Comparison of ENCODE assay signal across 11 cellular contexts in genomic region chr10:129056734-129057689, GRCh38.
DNase-seq lines count a peak whose midpoint lies in the region; ATAC-seq and TF ChIP-seq lines count a peak whose summit lies in the region.
"Had no signal": no experiment of that assay in that cellular context is flagged by ENCODE, and none has a peak within 500 bp of the region (broad histone marks: within the 10 kb centered on the region; RNA-seq: fewer than 3 reads in every experiment).

No MANE protein-coding gene starts in this region.

- 75 to 83% (median 76%) methylated on average over 23 to 25 of the region's 25 CpGs for WGBS in spleen, 5 donors

- H3K36me3 ChIP-seq in spleen: no peaks in the 10 kb centered on the region

- H3K27ac Mint-ChIP-seq in natural killer cell treated with Interleukin-12 subunit alpha and Interleukin-12 subunit beta and Interleukin-15 and Interleukin-18, amount 100 ng/mL, for 72 hours: peak overlapping the region in 1 of 2 donors; percentile 60

- ATAC-seq in GM18520 (IDR thresholded peaks at IDR 0.05; ENCODE audit: unreplicated experiment) (peak; percentile 50), GM21723 (IDR thresholded peaks at IDR 0.05; ENCODE audit: unreplicated experiment) (peak; percentile 29)
- peak; percentile 47 to 54 for ATAC-seq in natural killer cell treated with Interleukin-12 subunit alpha and Interleukin-12 subunit beta and Interleukin-15 and Interleukin-18, amount 100 ng/mL, for 72 hours

- no peaks in the 10 kb centered on the region for H3K9me3 Mint-ChIP-seq in natural killer cell treated with Interleukin-12 subunit alpha and Interleukin-12 subunit beta and Interleukin-15 and Interleukin-18, amount 100 ng/mL, for 72 hours

- peaks cover 20 to 23% of the 10 kb centered on the region in 2 donors for H3K27me3 Mint-ChIP-seq in natural killer cell treated with Interleukin-12 subunit alpha and Interleukin-12 subunit beta and Interleukin-15 and Interleukin-18, amount 100 ng/mL, for 72 hours

- POLR2A ChIA-PET in GM10248 (lab: Yijun Ruan, JAX): no interaction called here

- DNase-seq in MV-4-11 (lab: John Stamatoyannopoulos, UW): peak; percentile 9
- DNase-seq in natural killer cell treated with Interleukin-12 subunit alpha and Interleukin-12 subunit beta and Interleukin-15 and Interleukin-18, amount 100 ng/mL, for 72 hours (ENCODE audit: low spot score): no peak
- no peak for DNase-seq in spleen
- no peak for DNase-seq in GDM1 (lab: John Stamatoyannopoulos, UW)
- DNase-seq in GM10248 (ENCODE audit: extremely low spot score): no peak
- no peak for DNase-seq in DMS 273 (lab: John Stamatoyannopoulos, UW; ENCODE audit: unreplicated experiment)
- DNase-seq: NCI-H345 had no signal

- peak overlapping the region; percentile 71 for H3K4me3 Mint-ChIP-seq in natural killer cell treated with Interleukin-12 subunit alpha and Interleukin-12 subunit beta and Interleukin-15 and Interleukin-18, amount 100 ng/mL, for 72 hours

- H3K4me1 Mint-ChIP-seq in natural killer cell treated with Interleukin-12 subunit alpha and Interleukin-12 subunit beta and Interleukin-15 and Interleukin-18, amount 100 ng/mL, for 72 hours (ENCODE audit: low read depth in 2 of 2): peaks cover 14 to 17% of the 10 kb centered on the region in 2 donors

- H3K4me1 ChIP-seq in spleen: peaks cover 0 to 20% (median 0%) of the 10 kb centered on the region in 6 donors

- H3K9me3 ChIP-seq in spleen: no peaks in the 10 kb centered on the region

- H3K27me3 ChIP-seq in spleen (replicated peaks in 1 of 7): peaks cover 0 to 13% (median 0%) of the 10 kb centered on the region in 7 donors

- no peak overlapping the region for H3K4me3 ChIP-seq in spleen
- H3K4me3 ChIP-seq: lung, smooth muscle cell had no signal

- TF ChIP-seq CTCF in spleen (IDR thresholded peaks at IDR 0.05 in 8 of 11, conservative IDR thresholded peaks at IDR 0.05 in 3 of 11) (no peak), GM10248 (IDR thresholded peaks at IDR 0.05; ENCODE audit: control extremely low read depth, extremely low read depth, low read depth, missing control alignments) (no peak)

- intact Hi-C loops in spleen (cut with DNase I; ENCODE audit: low total_unique reads): no loop called here

- H3K27ac ChIP-seq in spleen: no peak overlapping the region

- CTCF ChIA-PET in GM10248 (lab: Yijun Ruan, JAX): interaction anchor here (1.1 kb wide), 1 partner anchor 12 kb away, joined by 4 read pairs; no protein-coding TSS in a partner anchor

- H3K36me3 Mint-ChIP-seq in natural killer cell treated with Interleukin-12 subunit alpha and Interleukin-12 subunit beta and Interleukin-15 and Interleukin-18, amount 100 ng/mL, for 72 hours: no peaks in the 10 kb centered on the region

- TF ChIP-seq POLR2A in spleen (IDR thresholded peaks at IDR 0.05): no peak
